Comparison of ENCODE assay signal across 1 cellular context in the genomic region with DNA sequence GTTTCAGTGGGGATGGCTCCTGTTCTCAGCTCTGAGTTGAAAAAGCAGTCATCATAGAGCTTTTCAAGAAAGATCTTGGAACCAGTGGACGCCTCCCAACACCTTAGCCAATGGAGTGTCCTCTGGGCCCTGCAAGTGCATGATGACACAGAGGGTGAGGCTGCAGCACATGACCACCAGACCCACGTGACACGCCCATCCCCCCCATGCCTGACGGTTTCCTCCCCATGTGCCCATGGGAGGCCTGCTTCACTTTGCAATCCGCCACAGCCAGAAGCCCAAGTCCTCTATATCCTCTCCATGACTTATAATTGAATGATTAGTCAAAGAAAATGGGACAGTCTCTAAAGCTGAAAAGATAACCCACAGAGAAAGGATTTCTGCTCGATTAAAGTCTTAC.
A peak's percentile ranks its signal among the peaks of the same experiment; 100 is the strongest.
TF ChIP-seq lines count a peak whose summit lies in the region.

No MANE protein-coding gene starts in this region.

TF ChIP-seq in H1, 55 proteins besides CTCF, POLR2A, EP300 and RAD21:
- no peak for TF ChIP-seq GTF2F1 (IDR thresholded peaks at IDR 0.05; ENCODE audit: borderline replicate concordance, low read depth, low read length)
- TF ChIP-seq, protein P1, sequence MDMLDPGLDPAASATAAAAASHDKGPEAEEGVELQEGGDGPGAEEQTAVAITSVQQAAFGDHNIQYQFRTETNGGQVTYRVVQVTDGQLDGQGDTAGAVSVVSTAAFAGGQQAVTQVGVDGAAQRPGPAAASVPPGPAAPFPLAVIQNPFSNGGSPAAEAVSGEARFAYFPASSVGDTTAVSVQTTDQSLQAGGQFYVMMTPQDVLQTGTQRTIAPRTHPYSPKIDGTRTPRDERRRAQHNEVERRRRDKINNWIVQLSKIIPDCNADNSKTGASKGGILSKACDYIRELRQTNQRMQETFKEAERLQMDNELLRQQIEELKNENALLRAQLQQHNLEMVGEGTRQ (IDR thresholded peaks at IDR 0.05; ENCODE audit: low read length): peak; percentile 48; the same call in 1 of the 2 replicates
